17 cellular contexts compared by ENCODE assay signal in genomic region chr11:45818961-45819605, GRCh38.
"Had no signal": no experiment of that assay in that cellular context is flagged by ENCODE, and none has a peak within 500 bp of the region (broad histone marks: within the 10 kb centered on the region; RNA-seq: fewer than 3 reads in every experiment).

No MANE protein-coding gene starts in this region.

- H3K36me3 Mint-ChIP-seq: activated CD8-positive, alpha-beta memory T cell treated with anti-CD3 and anti-CD28 coated beads, Interleukin-2, amount 10 ng/mL, durations not matched to agents 7 days and 5 days; activated naive CD4-positive, alpha-beta T cell treated with anti-CD3 and anti-CD28 coated beads, Interleukin-2, amount 50 U/mL, for 24 hours; immature natural killer cell had no signal

- H3K4me1 ChIP-seq: adrenal gland, prostate gland, stomach had no signal

- ATAC-seq: activated CD4-positive, CD25-positive, alpha-beta regulatory T cell treated with anti-CD3 and anti-CD28 coated beads, Interleukin-2, amount 50 U/mL, for 24 hours; activated CD8-positive, alpha-beta memory T cell treated with anti-CD3 and anti-CD28 coated beads, Interleukin-2, amount 10 ng/mL, durations not matched to agents 7 days and 5 days; right cardiac atrium had no signal

- H3K4me3 ChIP-seq: adrenal gland, heart left ventricle, prostate gland, smooth muscle cell, stomach, thoracic aorta had no signal

- DNase-seq: activated CD4-positive, alpha-beta T cell treated with anti-CD3 and anti-CD28 coated beads, Interleukin-2, amount 50 U/mL, for 48 hours; activated CD8-positive, alpha-beta memory T cell treated with anti-CD3 and anti-CD28 coated beads, Interleukin-2, amount 10 ng/mL, durations not matched to agents 7 days and 5 days; activated T-cell treated with anti-CD3 and anti-CD28 coated beads, Interleukin-2, amount 50 U/mL, for 1 hour; heart left ventricle; immature natural killer cell; right cardiac atrium; stomach had no signal

- H3K4me2 ChIP-seq: smooth muscle cell had no signal

- H3K9me3 Mint-ChIP-seq: activated naive CD4-positive, alpha-beta T cell treated with anti-CD3 and anti-CD28 coated beads, Interleukin-2, amount 50 U/mL, for 24 hours; immature natural killer cell; neural crest cell; T-helper 2 cell treated with Interferon-gamma antibody and Interleukin-4, amounts not matched to agents 5 μg/mL and 100 μg/mL, for 36 hours had no signal

- FAIRE-seq: frontal cortex had no signal

- H3K27me3 ChIP-seq: adrenal gland, heart left ventricle, stomach had no signal

- H3K27ac ChIP-seq: adrenal gland, epithelial cell of prostate, heart left ventricle, prostate gland, stomach, thoracic aorta had no signal

- H3K27me3 Mint-ChIP-seq: activated CD8-positive, alpha-beta memory T cell treated with anti-CD3 and anti-CD28 coated beads, Interleukin-2, amount 10 ng/mL, durations not matched to agents 7 days and 5 days had no signal

- H3K4me3 Mint-ChIP-seq: activated CD8-positive, alpha-beta memory T cell treated with anti-CD3 and anti-CD28 coated beads, Interleukin-2, amount 10 ng/mL, durations not matched to agents 7 days and 5 days; activated naive CD4-positive, alpha-beta T cell treated with anti-CD3 and anti-CD28 coated beads, Interleukin-2, amount 50 U/mL, for 24 hours; immature natural killer cell; neural crest cell; T-helper 2 cell treated with Interferon-gamma antibody and Interleukin-4, amounts not matched to agents 5 μg/mL and 100 μg/mL, for 36 hours had no signal

- H3K27ac Mint-ChIP-seq: activated CD8-positive, alpha-beta memory T cell treated with anti-CD3 and anti-CD28 coated beads, Interleukin-2, amount 10 ng/mL, durations not matched to agents 7 days and 5 days; activated naive CD4-positive, alpha-beta T cell treated with anti-CD3 and anti-CD28 coated beads, Interleukin-2, amount 50 U/mL, for 24 hours; immature natural killer cell; T-helper 2 cell treated with Interferon-gamma antibody and Interleukin-4, amounts not matched to agents 5 μg/mL and 100 μg/mL, for 36 hours had no signal

- H3K4me1 Mint-ChIP-seq: activated CD8-positive, alpha-beta memory T cell treated with anti-CD3 and anti-CD28 coated beads, Interleukin-2, amount 10 ng/mL, durations not matched to agents 7 days and 5 days; activated naive CD4-positive, alpha-beta T cell treated with anti-CD3 and anti-CD28 coated beads, Interleukin-2, amount 50 U/mL, for 24 hours; immature natural killer cell had no signal
